Comparison of ENCODE assay signal across 8 cellular contexts in the genomic region with DNA sequence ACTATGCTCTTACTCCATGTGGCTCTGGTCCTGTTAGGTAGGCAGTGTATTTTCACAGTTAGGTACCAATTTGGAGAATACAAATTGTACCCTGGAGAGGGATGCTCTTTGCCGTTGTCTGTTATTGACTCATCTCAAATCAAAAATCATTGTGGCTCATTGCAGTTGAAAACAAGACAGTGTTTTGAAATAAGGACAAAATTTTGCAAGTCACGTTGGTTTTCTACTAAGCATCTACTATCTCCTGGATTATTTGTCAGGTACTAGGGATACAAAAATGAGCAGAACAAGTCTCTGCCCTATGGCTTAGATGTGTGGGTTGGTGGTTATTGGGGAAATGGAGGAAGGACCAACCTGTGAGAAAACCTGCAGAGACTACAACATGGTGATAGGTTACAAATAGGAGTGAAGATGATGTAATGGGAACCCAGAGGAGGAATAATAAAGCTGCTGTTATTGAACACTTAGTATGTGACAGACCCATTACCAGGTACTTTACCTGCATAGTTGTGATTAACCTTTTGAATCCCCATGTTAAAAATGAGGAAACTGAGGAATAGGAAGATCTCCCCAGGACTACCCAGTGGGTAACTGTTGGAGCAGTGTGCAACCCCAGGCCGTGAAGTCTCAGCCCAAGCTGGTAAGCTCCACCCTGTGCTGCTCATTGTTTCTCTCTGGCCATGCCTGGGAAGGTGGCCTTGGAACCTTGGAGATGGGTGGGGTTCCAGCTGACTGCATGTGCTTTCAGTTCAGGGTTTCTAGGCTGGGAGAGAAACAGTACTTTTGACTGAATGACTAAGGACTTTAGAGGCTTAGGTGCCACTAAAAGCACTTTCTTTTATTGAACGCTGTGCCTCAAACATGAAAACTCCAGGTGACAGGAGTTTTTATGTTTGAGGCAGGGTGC.
DNase-seq lines count a peak whose midpoint lies in the region; ATAC-seq and TF ChIP-seq lines count a peak whose summit lies in the region.

No MANE protein-coding gene starts in this region.

- H3K27me3 Mint-ChIP-seq in activated CD4-positive, alpha-beta memory T cell treated with anti-CD3 and anti-CD28 coated beads for 36 hours, result no peaks in the 10 kb centered on the region

- H4K20me1 ChIP-seq in osteoblast (ENCODE audit: insufficient read depth, low read length), result peaks cover 23% of the 10 kb centered on the region

- H3K14ac ChIP-seq in neuronal stem cell (ENCODE audit: low read length), result no peak overlapping the region

- H2BK15ac ChIP-seq in neuronal stem cell (ENCODE audit: low read length), result no peak overlapping the region

- POLR2A ChIA-PET in activated CD4-positive, alpha-beta memory T cell treated with anti-CD3 and anti-CD28 coated beads for 36 hours (lab: Charles Lee), result no interaction called here

- no CpG with 5 or more reads among the region's 4 CpGs for WGBS in neuronal stem cell (ENCODE audit: extremely low coverage in 2 of 2, insufficient read length in 2 of 2, insufficient replicate concordance in 1 of 2), 2 donors

- DNase-seq in AG09319 (ENCODE audit: extremely low read depth, low read depth) (peak; percentile 18), left lung (no peak), osteoblast (ENCODE audit: insufficient read length, low spot score, missing footprints) (no peak), NCI-H2196 treated with DMSO at 0.1 percent for 48 hours (lab: John Stamatoyannopoulos, UW; ENCODE audit: unreplicated experiment) (no peak), neuronal stem cell (ENCODE audit: low spot score) (no peak)
- no peak for DNase-seq in activated CD4-positive, alpha-beta memory T cell treated with anti-CD3 and anti-CD28 coated beads for 36 hours

- H2BK12ac ChIP-seq in neuronal stem cell (ENCODE audit: low read length), result no peak overlapping the region

- peak overlapping the region; percentile 71 for H3K27ac Mint-ChIP-seq in activated CD4-positive, alpha-beta memory T cell treated with anti-CD3 and anti-CD28 coated beads for 36 hours

- no peak overlapping the region for H4K91ac ChIP-seq in neuronal stem cell (ENCODE audit: low read depth, low read length, poor library complexity)

- H3K9me3 Mint-ChIP-seq in activated CD4-positive, alpha-beta memory T cell treated with anti-CD3 and anti-CD28 coated beads for 36 hours, result no peaks in the 10 kb centered on the region

- H3K27me3 ChIP-seq in left lung (no peaks in the 10 kb centered on the region), osteoblast (ENCODE audit: insufficient read depth, low read length) (no peaks in the 10 kb centered on the region), neuronal stem cell (ENCODE audit: control insufficient read depth in 3 of 3, insufficient read depth in 3 of 3, low read depth in 1 of 3, low read length in 3 of 3) (no peaks in the 10 kb centered on the region)

- H3K9ac ChIP-seq in neuronal stem cell (ENCODE audit: low read depth, low read length, poor library complexity), result no peak overlapping the region

- H2AK5ac ChIP-seq in neuronal stem cell (ENCODE audit: low read depth, low read length), result no peak overlapping the region

- H3K4me3 ChIP-seq in left lung (no peak overlapping the region), osteoblast (ENCODE audit: insufficient read depth, low read length) (no peak overlapping the region), neuronal stem cell (ENCODE audit: low read length in 2 of 2) (no peak overlapping the region)

- intact Hi-C loops in activated CD4-positive, alpha-beta memory T cell treated with anti-CD3 and anti-CD28 coated beads for 36 hours (cut with micrococcal nuclease), result no loop called here
- intact Hi-C loops in left lung (cut with DNase I), result no loop called here

- TF ChIP-seq CTCF in AG09319 (IDR thresholded peaks at IDR 0.05; ENCODE audit: low read depth, low read length), result no peak
- no peak for TF ChIP-seq CTCF in left lung (IDR thresholded peaks at IDR 0.05)
- no peak for TF ChIP-seq CTCF in osteoblast (IDR thresholded peaks at IDR 0.05; ENCODE audit: extremely low read depth, low read depth, low read length)

- CTCF ChIA-PET in activated CD4-positive, alpha-beta memory T cell treated with anti-CD3 and anti-CD28 coated beads for 36 hours (lab: Charles Lee), result interaction anchor here (1.3 kb wide), 1 partner anchor 89 kb away, joined by 3 read pairs; no protein-coding TSS in a partner anchor

- H3K27ac ChIP-seq in left lung (peak overlapping the region; percentile 65 to 89), osteoblast (ENCODE audit: low read depth, low read length) (no peak overlapping the region), neuronal stem cell (replicated peaks; ENCODE audit: low read length) (no peak overlapping the region)

- no peak overlapping the region for H3K18ac ChIP-seq in neuronal stem cell (ENCODE audit: low read length)

- no peak overlapping the region for H2BK5ac ChIP-seq in neuronal stem cell (ENCODE audit: low read length)

- H3K79me2 ChIP-seq in osteoblast (ENCODE audit: insufficient read depth, low read length), result peaks cover 17% of the 10 kb centered on the region

- H3K4me1 Mint-ChIP-seq in activated CD4-positive, alpha-beta memory T cell treated with anti-CD3 and anti-CD28 coated beads for 36 hours (ENCODE audit: low read depth), result peaks cover 74% of the 10 kb centered on the region

- no peaks in the 10 kb centered on the region for H3K79me1 ChIP-seq in neuronal stem cell (ENCODE audit: low read depth, low read length)

- H3K4ac ChIP-seq in neuronal stem cell (ENCODE audit: low read length), result no peak overlapping the region

- H2BK120ac ChIP-seq in neuronal stem cell (ENCODE audit: low read depth, low read length), result no peak overlapping the region

- H3K36me3 ChIP-seq in left lung, result peaks cover 0 to 10% of the 10 kb centered on the region in 2 donors
- H3K36me3 ChIP-seq in osteoblast (ENCODE audit: insufficient read depth, low read length), result no peaks in the 10 kb centered on the region
- H3K36me3 ChIP-seq in neuronal stem cell (replicated peaks in 1 of 2; ENCODE audit: control insufficient read depth in 2 of 2, insufficient read depth in 2 of 2, low read length in 2 of 2), result no peaks in the 10 kb centered on the region

- H4K8ac ChIP-seq in neuronal stem cell (ENCODE audit: low read depth, low read length), result no peak overlapping the region

- H3K23ac ChIP-seq in neuronal stem cell (ENCODE audit: low read depth, low read length, poor library complexity), result no peak overlapping the region

- H3K9me3 ChIP-seq in left lung (no peaks in the 10 kb centered on the region), osteoblast (ENCODE audit: low read depth, low read length) (no peaks in the 10 kb centered on the region), neuronal stem cell (replicated peaks in 1 of 2; ENCODE audit: control insufficient read depth in 2 of 2, insufficient read depth in 1 of 2, low read depth in 1 of 2, low read length in 2 of 2) (no peaks in the 10 kb centered on the region)

- H3K4me2 ChIP-seq in osteoblast (ENCODE audit: insufficient read depth, low read length) (no peak overlapping the region), neuronal stem cell (ENCODE audit: insufficient read depth, low read length, poor library complexity, severe bottlenecking) (no peak overlapping the region)

- peaks cover 50 to 79% of the 10 kb centered on the region in 2 donors for H3K4me1 ChIP-seq in left lung
- peaks cover 17% of the 10 kb centered on the region for H3K4me1 ChIP-seq in osteoblast (ENCODE audit: insufficient read depth, low read length)
- H3K4me1 ChIP-seq in neuronal stem cell (ENCODE audit: control insufficient read depth in 2 of 2, insufficient read depth in 1 of 2, low read depth in 1 of 2, low read length in 2 of 2), result peaks cover 28 to 39% of the 10 kb centered on the region in 2 donors

- no peak overlapping the region for H3K4me3 Mint-ChIP-seq in activated CD4-positive, alpha-beta memory T cell treated with anti-CD3 and anti-CD28 coated beads for 36 hours

- H3K36me3 Mint-ChIP-seq in activated CD4-positive, alpha-beta memory T cell treated with anti-CD3 and anti-CD28 coated beads for 36 hours, result peaks cover 26% of the 10 kb centered on the region

- H2AFZ ChIP-seq in osteoblast (ENCODE audit: low read length) (no peak overlapping the region), neuronal stem cell (ENCODE audit: low read length) (no peak overlapping the region)

- ATAC-seq in GM21529 (IDR thresholded peaks at IDR 0.05; ENCODE audit: unreplicated experiment), result peak; percentile 40
- peak; percentile 72 for ATAC-seq in left lung
- ATAC-seq in HG02870 (IDR thresholded peaks at IDR 0.05; ENCODE audit: unreplicated experiment), result no peak

Comparison
In these comparisons a context has a peak if more than half of its experiments do, and no peak if none do; other contexts are left out.
1. H3K27ac ChIP-seq: peak in left lung (2 of 2); none in osteoblast (single experiment) and neuronal stem cell (single experiment).